8 cellular contexts compared by ENCODE assay signal in the genomic region with DNA sequence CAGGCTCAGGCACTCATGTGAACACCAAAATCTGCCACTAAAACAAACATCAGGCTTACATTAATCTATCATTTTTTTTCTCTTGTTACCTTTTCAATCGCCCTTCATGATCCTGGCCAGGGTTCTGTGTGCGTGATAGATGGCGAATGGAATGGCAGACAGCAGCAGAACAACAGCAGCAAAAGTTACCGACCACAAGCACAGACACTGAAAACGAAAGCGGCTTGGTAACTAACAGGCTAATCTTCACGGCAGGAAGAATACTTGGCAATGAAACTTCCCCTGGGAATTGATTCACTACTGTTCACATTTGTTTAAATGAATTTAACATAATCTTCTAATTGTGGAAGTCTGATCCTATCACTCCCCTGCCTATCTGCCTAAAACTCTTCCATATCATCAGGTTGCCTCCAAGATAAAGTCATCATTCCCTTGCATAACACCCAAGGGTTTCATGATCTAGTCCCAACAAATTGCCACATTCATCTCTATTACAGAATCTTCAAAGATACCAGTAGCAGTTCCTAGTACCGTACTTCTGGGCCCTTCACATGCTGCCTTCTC. TPM values are rescaled to one million over a fixed set of nuclear protein-coding genes. Genes with fewer than 3 reads are reported as not detected.
DNase-seq lines count a peak whose midpoint lies in the region; ATAC-seq and TF ChIP-seq lines count a peak whose summit lies in the region.

No MANE protein-coding gene starts in this region.

- peak; percentile 67 for DNase-seq in kidney tubule cell (ENCODE audit: low spot score)
- peak; percentile 15 for DNase-seq in testis
- DNase-seq in NCI-H1417 treated with DMSO at 0.1 percent for 48 hours (lab: John Stamatoyannopoulos, UW), result no peak
- DNase-seq in AML-193 (lab: John Stamatoyannopoulos, UW), result no peak

- no peaks in the 10 kb centered on the region for H3K27me3 ChIP-seq in testis

- TF ChIP-seq POLR2A in testis (IDR thresholded peaks at IDR 0.05), result no peak

- TF ChIP-seq CTCF in testis (IDR thresholded peaks at IDR 0.05), result no peak

- H3K9me3 ChIP-seq in testis, result no peaks in the 10 kb centered on the region

- H3K4me3 ChIP-seq in testis, result peak overlapping the region in 1 of 2 donors; percentile 26

- peak; percentile 78 for ATAC-seq in GM18909 (IDR thresholded peaks at IDR 0.05; ENCODE audit: poor library complexity, unreplicated experiment)
- peak; percentile 72 for ATAC-seq in HG03432 (IDR thresholded peaks at IDR 0.05; ENCODE audit: unreplicated experiment)
- ATAC-seq in GM18517 (IDR thresholded peaks at IDR 0.05; ENCODE audit: unreplicated experiment), result no peak

- H3K4me1 ChIP-seq in testis, result no peaks in the 10 kb centered on the region

- 33 to 44% methylated on average over 8 of the region's 8 CpGs for WGBS in testis, 2 donors

- H3K27ac ChIP-seq in angular gyrus (ENCODE audit: low read depth, low read length) (peak overlapping the region; percentile 87), testis (peak overlapping the region; percentile 24 to 44)

- H3K36me3 ChIP-seq in testis (ENCODE audit: low read depth, missing control alignments), result no peaks in the 10 kb centered on the region

- intact Hi-C loops in testis (cut with DNase I; ENCODE audit: low total_unique reads), result no loop called here

RNA-seq across cellular contexts. Expression of gene PTPRK, which starts 28.7 kb away (rescaled TPM):
- 10 to 100 TPM; 12.5 to 13.3 TPM for total RNA-seq in testis
- polyA plus RNA-seq in testis (ENCODE audit: insufficient read depth, low read depth, low replicate concordance), result 9.1 TPM

Comparison
In these comparisons a context has a peak if more than half of its experiments do, and no peak if none do; other contexts are left out.
1. DNase-seq: peak in kidney tubule cell (single experiment) and testis (single experiment); none in NCI-H1417 treated with DMSO at 0.1 percent for 48 hours (single experiment) and AML-193 (0 of 2).